9 cellular contexts compared by ENCODE assay signal in genomic region chr2:68689553-68690537, GRCh38. TPM values are rescaled to one million over a fixed set of nuclear protein-coding genes. Genes with fewer than 3 reads are reported as not detected.
DNase-seq lines count a peak whose midpoint lies in the region; ATAC-seq and TF ChIP-seq lines count a peak whose summit lies in the region.
"Had no signal": no experiment of that assay in that cellular context is flagged by ENCODE, and none has a peak within 500 bp of the region (broad histone marks: within the 10 kb centered on the region; RNA-seq: fewer than 3 reads in every experiment).

No MANE protein-coding gene starts in this region.

- no peak for TF ChIP-seq CTCF in WTC11 (IDR thresholded peaks at IDR 0.05)
- TF ChIP-seq CTCF in ovary (IDR thresholded peaks at IDR 0.05), result no peak

- H3K27me3 Mint-ChIP-seq in WTC11 (ENCODE audit: low read depth), result no peaks in the 10 kb centered on the region

- peak overlapping the region in 5 of 10 experiments; percentile 14 to 40 (median 22); a peak in 9 of 20 replicates for H3K4me3 ChIP-seq in BLaER1 treated with 17β-estradiol and CSF1 and Interleukin-3, amounts not matched to agents 10 nM and 100 nM
- no peak overlapping the region for H3K4me3 ChIP-seq in ovary

- no peak for TF ChIP-seq POLR2A in ovary (IDR thresholded peaks at IDR 0.05)

- peaks cover 0 to 3% (median 0%) of the 10 kb centered on the region in 11 experiments; a peak in 1 of 22 replicates for H3K36me3 ChIP-seq in BLaER1 treated with 17β-estradiol and CSF1 and Interleukin-3, amounts not matched to agents 10 nM and 100 nM
- no peaks in the 10 kb centered on the region for H3K36me3 ChIP-seq in ovary

- H3K27ac Mint-ChIP-seq in WTC11, result peak overlapping the region; percentile 69

- WGBS in ovary, 3 donors, result 70 to 82% (median 71%) methylated on average over 7 of the region's 7 CpGs

- H3K9ac ChIP-seq in BLaER1 treated with 17β-estradiol and CSF1 and Interleukin-3, amounts not matched to agents 10 nM and 100 nM, result peak overlapping the region; percentile 15 to 80 (median 77); a peak in 21 of 22 replicates

- peaks cover 4 to 23% (median 9%) of the 10 kb centered on the region in 11 experiments; a peak in 19 of 22 replicates for H3K9me3 ChIP-seq in BLaER1 treated with 17β-estradiol and CSF1 and Interleukin-3, amounts not matched to agents 10 nM and 100 nM (replicated peaks in 1 of 11)
- H3K9me3 ChIP-seq in ovary, result no peaks in the 10 kb centered on the region

- H3K36me3 Mint-ChIP-seq in WTC11, result peaks cover 37% of the 10 kb centered on the region

- H3K4me2 ChIP-seq in BLaER1 treated with 17β-estradiol and CSF1 and Interleukin-3, amounts not matched to agents 10 nM and 100 nM, result peak overlapping the region; percentile 44 to 93 (median 77)

- intact Hi-C loops in ovary (cut with DNase I), result no loop called here

- peak; percentile 89 for ATAC-seq in GM19397 (IDR thresholded peaks at IDR 0.05; ENCODE audit: unreplicated experiment)
- ATAC-seq in HG03280 (IDR thresholded peaks at IDR 0.05; ENCODE audit: unreplicated experiment), result peak; percentile 90
- ATAC-seq in WTC11, result peak; percentile 46

- H3K27me3 ChIP-seq in BLaER1 treated with 17β-estradiol and CSF1 and Interleukin-3, amounts not matched to agents 10 nM and 100 nM, result no peaks in the 10 kb centered on the region
- no peaks in the 10 kb centered on the region for H3K27me3 ChIP-seq in ovary

- CTCF ChIA-PET in WTC11 (lab: Charles Lee), result interaction anchor here (0.8 to 2.1 kb wide), 5 partner anchors 19 to 236 kb away, joined by 3 to 10 read pairs (median 4); no protein-coding TSS in a partner anchor

- peak overlapping the region; percentile 56 to 94 (median 93); a peak in 21 of 22 replicates for H3K27ac ChIP-seq in BLaER1 treated with 17β-estradiol and CSF1 and Interleukin-3, amounts not matched to agents 10 nM and 100 nM
- no peak overlapping the region for H3K27ac ChIP-seq in ovary

- H4K20me1 ChIP-seq in BLaER1 treated with 17β-estradiol and CSF1 and Interleukin-3, amounts not matched to agents 10 nM and 100 nM, result no peaks in the 10 kb centered on the region

- POLR2A ChIA-PET in WTC11 (lab: Charles Lee), result no interaction called here

- TF ChIP-seq EP300 in ovary (IDR thresholded peaks at IDR 0.05), result no peak

- peaks cover 31 to 60% (median 48%) of the 10 kb centered on the region in 10 experiments for H3K4me1 ChIP-seq in BLaER1 treated with 17β-estradiol and CSF1 and Interleukin-3, amounts not matched to agents 10 nM and 100 nM
- no peaks in the 10 kb centered on the region for H3K4me1 ChIP-seq in ovary (ENCODE audit: insufficient read depth)

- H3K4me3 Mint-ChIP-seq in WTC11, result 0 out of 2 replicates have a peak overlapping the region, but pooled peaks have one; percentile 11

- peaks cover 32% of the 10 kb centered on the region for H3K9me3 Mint-ChIP-seq in WTC11

- DNase-seq in WTC11 (ENCODE audit: low spot score), result no peak
- no peak for DNase-seq in ovary
- DNase-seq in anterior cingulate cortex (lab: John Stamatoyannopoulos, UW), result no peak
- no peak for DNase-seq in putamen (ENCODE audit: low spot score)
- DNase-seq in NCI-H187 treated with DMSO at 0.1 percent for 48 hours (lab: John Stamatoyannopoulos, UW), result no peak

- H3K4me1 Mint-ChIP-seq in WTC11, result peaks cover 58% of the 10 kb centered on the region

TF ChIP-seq in WTC11, 78 proteins besides CTCF, POLR2A, EP300 and RAD21:
- TF ChIP-seq GTF2I (CRISPR knock-in tag; conservative IDR thresholded peaks at IDR 0.05) (no peak), ZNF425 (CRISPR knock-in tag; conservative IDR thresholded peaks at IDR 0.05) (no peak), AR (CRISPR knock-in tag; IDR thresholded peaks at IDR 0.05) (no peak), HMGXB4 (CRISPR knock-in tag; IDR thresholded peaks at IDR 0.05) (no peak), ZNF396 (CRISPR knock-in tag; IDR thresholded peaks at IDR 0.05; ENCODE audit: borderline replicate concordance) (no peak), TCF7 (CRISPR knock-in tag; IDR thresholded peaks at IDR 0.05; ENCODE audit: low read depth) (no peak), ESRRA (CRISPR knock-in tag; IDR thresholded peaks at IDR 0.05; ENCODE audit: borderline replicate concordance) (no peak), ZNF423 (CRISPR knock-in tag; IDR thresholded peaks at IDR 0.05) (no peak)

RNA-seq across cellular contexts. Expression of gene ARHGAP25, which starts 44.8 kb away (rescaled TPM):
- 2.6 to 3.4 TPM (median 2.9 TPM) in 3 replicates for total RNA-seq in WTC11 (2021)
- 10 to 100 TPM in 4 of 7 donors, 1 to 10 TPM in 3; 8.5 to 15.6 (median 12.4) TPM for total RNA-seq in ovary
- 10 to 100 TPM; 13.7 to 30.5 TPM for polyA plus RNA-seq in ovary

RNA-seq across cellular contexts. Expression of gene PROKR1, which starts 46.5 kb away (rescaled TPM):
- total RNA-seq in WTC11 (2021) (2.6 to 4.4 TPM (median 2.8 TPM) in 3 replicates), ovary (not detected)
- under 1 TPM; 0.02 to 0.03 TPM for polyA plus RNA-seq in ovary
- polyA plus RNA-seq: keratinocyte had no signal

Comparison
In these comparisons a context has a peak if more than half of its experiments do, and no peak if none do; other contexts are left out.
1. H3K27ac ChIP-seq: peak in BLaER1 treated with 17β-estradiol and CSF1 and Interleukin-3, amounts not matched to agents 10 nM and 100 nM (11 of 11); none in ovary (0 of 2).
2. Peak in every context shown above with its lines, with median percentiles within 50 percentile points of each other: ATAC-seq.